Comparison of ENCODE assay signal across 13 cellular contexts in the genomic region with DNA sequence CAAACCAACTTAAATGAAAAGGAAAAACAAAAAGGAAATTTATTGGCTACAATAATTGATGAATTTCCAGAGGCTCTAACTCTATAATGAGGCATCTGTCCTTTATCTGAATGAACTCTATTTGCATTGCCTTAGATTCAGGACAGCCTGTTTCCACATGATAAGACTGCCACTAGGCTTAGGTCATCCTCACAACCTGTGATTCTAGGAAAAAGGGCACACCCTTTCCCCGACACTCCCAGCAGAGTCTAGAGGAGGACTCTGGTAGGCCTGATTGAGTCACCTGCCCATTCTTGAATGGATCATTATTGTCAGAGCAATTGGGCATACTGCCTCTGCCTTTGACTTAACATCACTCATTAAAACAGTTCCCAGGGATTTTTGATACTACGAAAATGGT.
"Had no signal": no experiment of that assay in that cellular context is flagged by ENCODE, and none has a peak within 500 bp of the region (broad histone marks: within the 10 kb centered on the region; RNA-seq: fewer than 3 reads in every experiment).

No MANE protein-coding gene starts in this region.

- H3K4me2 ChIP-seq: neural progenitor cell had no signal

- H3K9me3 ChIP-seq: adrenal gland, pancreas, upper lobe of left lung had no signal

- H3K27me3 Mint-ChIP-seq: central memory CD8-positive, alpha-beta T cell had no signal

- H3K9ac ChIP-seq: neural progenitor cell had no signal

- H3K4me3 ChIP-seq: adrenal gland, neural progenitor cell, pancreas, upper lobe of left lung had no signal

- H3K27me3 ChIP-seq: adrenal gland, neural progenitor cell, pancreas, upper lobe of left lung had no signal

- DNase-seq: activated CD4-positive, alpha-beta T cell treated with anti-CD3 and anti-CD28 coated beads for 48 hours; activated naive CD4-positive, alpha-beta T cell treated with anti-CD3 and anti-CD28 coated beads, Interleukin-2, amount 50 U/mL, for 16 hours; adrenal gland; effector memory CD4-positive, alpha-beta T cell; glutamatergic neuron; pancreas; stimulated activated CD4-positive, alpha-beta T cell treated with anti-CD3 and anti-CD28 coated beads, Interleukin-4, amount 100 ng/mL, for 24 hours; T-helper 9 cell; upper lobe of left lung had no signal

- H3K9me3 Mint-ChIP-seq: activated T-helper 2 cell treated with anti-CD3 and anti-CD28 coated beads, Interferon-gamma antibody, Interleukin-2, Interleukin-4, amounts not matched to agents 10 μg/mL and 5 μg/mL and 100 μg/mL, durations not matched to agents 14 hours and 24 hours and 36 hours had no signal

- H3K27ac ChIP-seq: adrenal gland, neural progenitor cell, pancreas, upper lobe of left lung had no signal

- H3K36me3 Mint-ChIP-seq: neural progenitor cell had no signal

- H3K4me1 Mint-ChIP-seq: central memory CD8-positive, alpha-beta T cell; neural progenitor cell had no signal

- H3K27ac Mint-ChIP-seq: activated T-helper 2 cell treated with anti-CD3 and anti-CD28 coated beads, Interferon-gamma antibody, Interleukin-2, Interleukin-4, amounts not matched to agents 10 μg/mL and 5 μg/mL and 100 μg/mL, durations not matched to agents 14 hours and 24 hours and 36 hours; neural progenitor cell; stimulated activated naive CD8-positive, alpha-beta T cell treated with anti-CD3 and anti-CD28 coated beads, Interleukin-15, Interleukin-2, amounts not matched to agents 100 ng/mL and 50 ng/mL, for 24 hours had no signal

- H3K4me1 ChIP-seq: adrenal gland, neural progenitor cell, pancreas, upper lobe of left lung had no signal

- H2AFZ ChIP-seq: neural progenitor cell had no signal

- H3K4me3 Mint-ChIP-seq: central memory CD8-positive, alpha-beta T cell; neural progenitor cell; stimulated activated naive CD8-positive, alpha-beta T cell treated with anti-CD3 and anti-CD28 coated beads, Interleukin-15, Interleukin-2, amounts not matched to agents 100 ng/mL and 50 ng/mL, for 24 hours had no signal

- H3K36me3 ChIP-seq: adrenal gland, neural progenitor cell, pancreas had no signal

- ATAC-seq: pancreas had no signal
